ENCODE assay signal across 17 cellular contexts in genomic region chr4:81737865-81738559, GRCh38.
DNase-seq lines count a peak whose midpoint lies in the region; ATAC-seq, FAIRE-seq and TF ChIP-seq lines count a peak whose summit lies in the region.
"Had no signal": no experiment of that assay in that cellular context is flagged by ENCODE, and none has a peak within 500 bp of the region (broad histone marks: within the 10 kb centered on the region; RNA-seq: fewer than 3 reads in every experiment).

No MANE protein-coding gene starts in this region.

- H3K27ac ChIP-seq in HepG2 (ENCODE audit: extremely low read length, insufficient read depth, low read length): no peak overlapping the region
- no peak overlapping the region for H3K27ac ChIP-seq in mesendoderm (ENCODE audit: low read depth, low read length)
- H3K27ac ChIP-seq: GM23248, KMS-11 had no signal

- H3K4me2 ChIP-seq in HepG2 (ENCODE audit: low read depth, low read length) (no peak overlapping the region), mesendoderm (ENCODE audit: low read length) (no peak overlapping the region)
- H3K4me2 ChIP-seq: KMS-11 had no signal

- H4K5ac ChIP-seq in mesendoderm (ENCODE audit: low read length): no peak overlapping the region

- H3K27ac Mint-ChIP-seq in Caco-2 (ENCODE audit: unreplicated experiment) (peak overlapping the region; percentile 4), progenitor cell of endocrine pancreas (peak overlapping the region; percentile 63)
- H3K27ac Mint-ChIP-seq: CD14-positive monocyte; CD8-positive, alpha-beta T cell had no signal

- no TSS peak for BruUV-seq in Caco-2 (replicated peaks; lab: Mats Ljungman, UMichigan)
- BruUV-seq in HepG2 (replicated peaks; lab: Mats Ljungman, UMichigan): no TSS peak

- no peak overlapping the region for H3K18ac ChIP-seq in mesendoderm (ENCODE audit: low read length)

- H3K36me3 ChIP-seq in Caco-2 (ENCODE audit: control insufficient read depth, insufficient read depth, low read length) (no peaks in the 10 kb centered on the region), HepG2 (replicated peaks in 1 of 2; ENCODE audit: control insufficient read depth in 1 of 2, insufficient read depth in 2 of 2, low read length in 2 of 2) (no peaks in the 10 kb centered on the region), mesendoderm (ENCODE audit: control insufficient read depth, insufficient read depth, low read length) (no peaks in the 10 kb centered on the region)

- no peak overlapping the region for H2BK15ac ChIP-seq in mesendoderm (replicated peaks; ENCODE audit: low read depth)

- H2BK5ac ChIP-seq in mesendoderm (ENCODE audit: low read length): no peak overlapping the region

- no peak overlapping the region for H3K56ac ChIP-seq in mesendoderm (ENCODE audit: low read length)

- H3K79me1 ChIP-seq in mesendoderm (ENCODE audit: low read length): no peaks in the 10 kb centered on the region

- H3K9me3 ChIP-seq in Caco-2 (no peaks in the 10 kb centered on the region), HepG2 (ENCODE audit: low read length) (no peaks in the 10 kb centered on the region)

- H2BK120ac ChIP-seq in mesendoderm (ENCODE audit: low read depth, low read length): no peak overlapping the region

- H3K9ac ChIP-seq in HepG2 (ENCODE audit: insufficient read depth, low read depth, low read length) (no peak overlapping the region), mesendoderm (ENCODE audit: low read length) (no peak overlapping the region)
- H3K9ac ChIP-seq: GM23248, KMS-11 had no signal

- H3K4me1 Mint-ChIP-seq in Caco-2 (ENCODE audit: low read depth, unreplicated experiment): peaks cover 26% of the 10 kb centered on the region
- H3K4me1 Mint-ChIP-seq in progenitor cell of endocrine pancreas (ENCODE audit: low read depth): peaks cover 14% of the 10 kb centered on the region

- FAIRE-seq in HepG2 (lab: Jason Lieb, UNC): no peak
- FAIRE-seq: GM12878, GM18507 had no signal

- intact Hi-C loops in Caco-2 (cut with micrococcal nuclease; ENCODE audit: unreplicated experiment) (no loop called here), HepG2 (cut with micrococcal nuclease; ENCODE audit: unreplicated experiment) (no loop called here)

- TF ChIP-seq EP300 in HepG2 (IDR thresholded peaks at IDR 0.05; ENCODE audit: low read depth in 2 of 2, low read length in 2 of 2) (no peak), HepG2 (CRISPR knock-in tag; IDR thresholded peaks at IDR 0.05; ENCODE audit: borderline replicate concordance) (no peak)

- no peaks in the 10 kb centered on the region for H3K79me2 ChIP-seq in HepG2 (ENCODE audit: insufficient read depth, low read length)
- H3K79me2 ChIP-seq in mesendoderm (ENCODE audit: control insufficient read depth, insufficient read depth, low read length): no peaks in the 10 kb centered on the region

- H3K36me3 Mint-ChIP-seq in Caco-2 (ENCODE audit: insufficient read depth, unreplicated experiment): no peaks in the 10 kb centered on the region
- no peaks in the 10 kb centered on the region for H3K36me3 Mint-ChIP-seq in progenitor cell of endocrine pancreas (ENCODE audit: insufficient read depth)
- H3K36me3 Mint-ChIP-seq: CD14-positive monocyte; CD8-positive, alpha-beta T cell; IgD-negative memory B cell had no signal

- H4K8ac ChIP-seq in mesendoderm (ENCODE audit: low read depth, low read length): no peak overlapping the region

- 2% methylated on average over 2 of the region's 2 CpGs for WGBS in HepG2 (ENCODE audit: low lambda C conversion rate)
- no CpG with 5 or more reads among the region's 2 CpGs for WGBS in mesendoderm (ENCODE audit: extremely low coverage, insufficient coverage, low lambda C conversion rate)

- peaks cover 13% of the 10 kb centered on the region for H3K4me1 ChIP-seq in Caco-2
- no peaks in the 10 kb centered on the region for H3K4me1 ChIP-seq in HepG2 (ENCODE audit: insufficient read depth, low read length)
- no peaks in the 10 kb centered on the region for H3K4me1 ChIP-seq in mesendoderm (ENCODE audit: control insufficient read depth, low read depth, low read length)

- POLR2A ChIA-PET in Caco-2 (lab: Charles Lee): no interaction called here
- POLR2A ChIA-PET in HepG2 (lab: Yijun Ruan, JAX): no interaction called here

- CTCF ChIA-PET in Caco-2 (lab: Charles Lee): interaction anchor here (0.6 kb wide), 1 partner anchor 85 kb away, joined by 4 read pairs; no protein-coding TSS in a partner anchor
- CTCF ChIA-PET in HepG2 (lab: Yijun Ruan, JAX; ENCODE audit: low intra/inter-chr PET ratio, low total read pairs): no interaction called here

- TF ChIP-seq POLR2A in HepG2 (IDR thresholded peaks at IDR 0.05; ENCODE audit: insufficient read depth in 1 of 2, low read depth in 2 of 2, low read length in 2 of 2): no peak

- no peak overlapping the region for H2AK5ac ChIP-seq in mesendoderm (ENCODE audit: low read length)

- no peaks in the 10 kb centered on the region for H4K20me1 ChIP-seq in HepG2 (ENCODE audit: insufficient read depth, low read length)

- no peak overlapping the region for H3K23ac ChIP-seq in mesendoderm (ENCODE audit: low read length)

- in situ Hi-C loops in HepG2 (cut with HindIII; ENCODE audit: extremely low pct_ligation_motif_present, low pct_unique_long_range_greater_than_20kb): no loop called here

- DNase-seq in Caco-2 (no peak), NCI-H146 treated with DMSO at 0.1 percent for 48 hours (lab: John Stamatoyannopoulos, UW; ENCODE audit: unreplicated experiment) (peak; percentile 55), HepG2 (ENCODE audit: low spot score) (peak; percentile 1), progenitor cell of endocrine pancreas (ENCODE audit: low spot score, unreplicated experiment) (no peak), anterior cingulate cortex (lab: John Stamatoyannopoulos, UW) (no peak), NCI-H1417 treated with DMSO at 0.1 percent for 48 hours (lab: John Stamatoyannopoulos, UW) (no peak), mesendoderm (no peak)
- DNase-seq: CD8-positive, alpha-beta T cell; COR-L47; DMS79; GM23248; H7 had no signal

- H3K9me3 Mint-ChIP-seq in Caco-2 (ENCODE audit: unreplicated experiment): peaks cover 22% of the 10 kb centered on the region
- H3K9me3 Mint-ChIP-seq in progenitor cell of endocrine pancreas (ENCODE audit: low read depth): peaks cover 4% of the 10 kb centered on the region
- H3K9me3 Mint-ChIP-seq: CD14-positive monocyte; CD8-positive, alpha-beta T cell; IgD-negative memory B cell had no signal

- TF ChIP-seq CTCF in Caco-2 (IDR thresholded peaks at IDR 0.05; ENCODE audit: insufficient read depth in 1 of 2, low read depth in 1 of 2, low read length in 1 of 2, severe bottlenecking in 1 of 2, unreplicated experiment in 1 of 2) (no peak), HepG2 (CRISPR knock-in tag; IDR thresholded peaks at IDR 0.05) (no peak), progenitor cell of endocrine pancreas (IDR thresholded peaks at IDR 0.05; ENCODE audit: unreplicated experiment) (no peak)

- H3K27me3 Mint-ChIP-seq in Caco-2 (ENCODE audit: insufficient read depth, unreplicated experiment) (no peaks in the 10 kb centered on the region), progenitor cell of endocrine pancreas (no peaks in the 10 kb centered on the region)
- H3K27me3 Mint-ChIP-seq: IgD-negative memory B cell had no signal

- H3K4me3 ChIP-seq in Caco-2 (ENCODE audit: low read depth, low read length) (no peak overlapping the region), HepG2 (replicated peaks in 1 of 3; ENCODE audit: insufficient read depth in 1 of 3, low read depth in 2 of 3, low read length in 3 of 3) (no peak overlapping the region), mesendoderm (ENCODE audit: low read length) (no peak overlapping the region)
- H3K4me3 ChIP-seq: GM12878, GM23248 had no signal

- H2AFZ ChIP-seq in HepG2 (ENCODE audit: low read length): no peak overlapping the region
- H2AFZ ChIP-seq: GM23248 had no signal

- TF ChIP-seq RAD21 in HepG2 (CRISPR knock-in tag; IDR thresholded peaks at IDR 0.05): no peak

- no peak overlapping the region for H3K4ac ChIP-seq in mesendoderm (ENCODE audit: low read depth, low read length)

- peak; percentile 82 for ATAC-seq in HepG2
- ATAC-seq: CD8-positive, alpha-beta T cell; GM12878 had no signal

- no peaks in the 10 kb centered on the region for H3K27me3 ChIP-seq in Caco-2 (replicated peaks; ENCODE audit: control insufficient read depth, insufficient read depth, low read length)
- no peaks in the 10 kb centered on the region for H3K27me3 ChIP-seq in HepG2 (ENCODE audit: control insufficient read depth in 1 of 2, insufficient read depth in 2 of 2, low read length in 2 of 2)
- no peaks in the 10 kb centered on the region for H3K27me3 ChIP-seq in mesendoderm (ENCODE audit: insufficient read depth, low read length, poor library complexity)

- H3K4me3 Mint-ChIP-seq in Caco-2 (ENCODE audit: unreplicated experiment) (no peak overlapping the region), progenitor cell of endocrine pancreas (ENCODE audit: low read depth) (no peak overlapping the region)
- H3K4me3 Mint-ChIP-seq: CD14-positive monocyte; CD8-positive, alpha-beta T cell; IgD-negative memory B cell had no signal

TF ChIP-seq in HepG2, 621 proteins besides CTCF, POLR2A, EP300 and RAD21 (continues in another document):
- TF ChIP-seq ATF7-NPFF (CRISPR knock-in tag; IDR thresholded peaks at IDR 0.05; ENCODE audit: low read depth): no peak
- TF ChIP-seq JUN (CRISPR knock-in tag; IDR thresholded peaks at IDR 0.05): 0 out of 2 replicates have a peak, but pooled peaks have one; percentile 26
- TF ChIP-seq ARNT (IDR thresholded peaks at IDR 0.05): no peak
- peak; percentile 88 for TF ChIP-seq TBX3 (IDR thresholded peaks at IDR 0.05; ENCODE audit: borderline replicate concordance)
- peak; percentile 50 for TF ChIP-seq PAXIP1 (CRISPR knock-in tag; conservative IDR thresholded peaks at IDR 0.05)

Comparison
In these comparisons a context has a peak if more than half of its experiments do, and no peak if none do; other contexts are left out.
1. DNase-seq: peak in NCI-H146 treated with DMSO at 0.1 percent for 48 hours (single experiment) and HepG2 (single experiment); none in Caco-2 (0 of 2), progenitor cell of endocrine pancreas (single experiment), anterior cingulate cortex (0 of 58), NCI-H1417 treated with DMSO at 0.1 percent for 48 hours (single experiment) and mesendoderm (single experiment).